ENCODE assay signal across 1 cellular context in genomic region chr10:70672165-70672992, GRCh38.
TF ChIP-seq lines count a peak whose summit lies in the region.

ADAMTS14 (plus strand) TSS chr10:70672506; CDS start chr10:70672803, 297 bp downstream.

TF ChIP-seq in K562, 482 proteins besides CTCF, POLR2A, EP300 and RAD21 (continued from another document and continues in another):
- TF ChIP-seq, protein P1, sequence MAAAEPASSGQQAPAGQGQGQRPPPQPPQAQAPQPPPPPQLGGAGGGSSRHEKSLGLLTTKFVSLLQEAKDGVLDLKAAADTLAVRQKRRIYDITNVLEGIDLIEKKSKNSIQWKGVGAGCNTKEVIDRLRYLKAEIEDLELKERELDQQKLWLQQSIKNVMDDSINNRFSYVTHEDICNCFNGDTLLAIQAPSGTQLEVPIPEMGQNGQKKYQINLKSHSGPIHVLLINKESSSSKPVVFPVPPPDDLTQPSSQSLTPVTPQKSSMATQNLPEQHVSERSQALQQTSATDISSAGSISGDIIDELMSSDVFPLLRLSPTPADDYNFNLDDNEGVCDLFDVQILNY (CRISPR knock-in tag; IDR thresholded peaks at IDR 0.05) = no peak
- TF ChIP-seq HNRNPUL1 (IDR thresholded peaks at IDR 0.05; ENCODE audit: low read length) = no peak
- no peak for TF ChIP-seq MGA (IDR thresholded peaks at IDR 0.05)
- TF ChIP-seq, protein P2, sequence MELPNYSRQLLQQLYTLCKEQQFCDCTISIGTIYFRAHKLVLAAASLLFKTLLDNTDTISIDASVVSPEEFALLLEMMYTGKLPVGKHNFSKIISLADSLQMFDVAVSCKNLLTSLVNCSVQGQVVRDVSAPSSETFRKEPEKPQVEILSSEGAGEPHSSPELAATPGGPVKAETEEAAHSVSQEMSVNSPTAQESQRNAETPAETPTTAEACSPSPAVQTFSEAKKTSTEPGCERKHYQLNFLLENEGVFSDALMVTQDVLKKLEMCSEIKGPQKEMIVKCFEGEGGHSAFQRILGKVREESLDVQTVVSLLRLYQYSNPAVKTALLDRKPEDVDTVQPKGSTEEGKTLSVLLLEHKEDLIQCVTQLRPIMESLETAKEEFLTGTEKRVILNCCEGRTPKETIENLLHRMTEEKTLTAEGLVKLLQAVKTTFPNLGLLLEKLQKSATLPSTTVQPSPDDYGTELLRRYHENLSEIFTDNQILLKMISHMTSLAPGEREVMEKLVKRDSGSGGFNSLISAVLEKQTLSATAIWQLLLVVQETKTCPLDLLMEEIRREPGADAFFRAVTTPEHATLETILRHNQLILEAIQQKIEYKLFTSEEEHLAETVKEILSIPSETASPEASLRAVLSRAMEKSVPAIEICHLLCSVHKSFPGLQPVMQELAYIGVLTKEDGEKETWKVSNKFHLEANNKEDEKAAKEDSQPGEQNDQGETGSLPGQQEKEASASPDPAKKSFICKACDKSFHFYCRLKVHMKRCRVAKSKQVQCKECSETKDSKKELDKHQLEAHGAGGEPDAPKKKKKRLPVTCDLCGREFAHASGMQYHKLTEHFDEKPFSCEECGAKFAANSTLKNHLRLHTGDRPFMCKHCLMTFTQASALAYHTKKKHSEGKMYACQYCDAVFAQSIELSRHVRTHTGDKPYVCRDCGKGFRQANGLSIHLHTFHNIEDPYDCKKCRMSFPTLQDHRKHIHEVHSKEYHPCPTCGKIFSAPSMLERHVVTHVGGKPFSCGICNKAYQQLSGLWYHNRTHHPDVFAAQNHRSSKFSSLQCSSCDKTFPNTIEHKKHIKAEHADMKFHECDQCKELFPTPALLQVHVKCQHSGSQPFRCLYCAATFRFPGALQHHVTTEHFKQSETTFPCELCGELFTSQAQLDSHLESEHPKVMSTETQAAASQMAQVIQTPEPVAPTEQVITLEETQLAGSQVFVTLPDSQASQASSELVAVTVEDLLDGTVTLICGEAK (IDR thresholded peaks at IDR 0.05) = 0 out of 2 replicates have a peak, but pooled peaks have one; percentile 17
- TF ChIP-seq, protein P2 (CRISPR knock-in tag; IDR thresholded peaks at IDR 0.05) = no peak
- TF ChIP-seq, protein P3, sequence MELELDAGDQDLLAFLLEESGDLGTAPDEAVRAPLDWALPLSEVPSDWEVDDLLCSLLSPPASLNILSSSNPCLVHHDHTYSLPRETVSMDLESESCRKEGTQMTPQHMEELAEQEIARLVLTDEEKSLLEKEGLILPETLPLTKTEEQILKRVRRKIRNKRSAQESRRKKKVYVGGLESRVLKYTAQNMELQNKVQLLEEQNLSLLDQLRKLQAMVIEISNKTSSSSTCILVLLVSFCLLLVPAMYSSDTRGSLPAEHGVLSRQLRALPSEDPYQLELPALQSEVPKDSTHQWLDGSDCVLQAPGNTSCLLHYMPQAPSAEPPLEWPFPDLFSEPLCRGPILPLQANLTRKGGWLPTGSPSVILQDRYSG (tag; conservative IDR thresholded peaks at IDR 0.05; ENCODE audit: low read depth) = no peak
- no peak for TF ChIP-seq TSC22D4 (tag; IDR thresholded peaks at IDR 0.05)
- no peak for TF ChIP-seq EP400 (IDR thresholded peaks at IDR 0.05)
- peak; percentile 86; the same call in 1 of the 2 replicates for TF ChIP-seq HNRNPL (IDR thresholded peaks at IDR 0.05; ENCODE audit: low read depth, low read length)
- no peak for TF ChIP-seq ZNF121 (CRISPR knock-in tag; conservative IDR thresholded peaks at IDR 0.05)
- peak; percentile 76 for TF ChIP-seq HMGN3 (IDR thresholded peaks at IDR 0.05; ENCODE audit: borderline replicate concordance, extremely low read depth, insufficient read length, low read depth, low read length)
- peak; percentile 81; the same call in 1 of the 2 replicates for TF ChIP-seq RB1 (IDR thresholded peaks at IDR 0.05; ENCODE audit: low read depth)
- TF ChIP-seq, protein P4, sequence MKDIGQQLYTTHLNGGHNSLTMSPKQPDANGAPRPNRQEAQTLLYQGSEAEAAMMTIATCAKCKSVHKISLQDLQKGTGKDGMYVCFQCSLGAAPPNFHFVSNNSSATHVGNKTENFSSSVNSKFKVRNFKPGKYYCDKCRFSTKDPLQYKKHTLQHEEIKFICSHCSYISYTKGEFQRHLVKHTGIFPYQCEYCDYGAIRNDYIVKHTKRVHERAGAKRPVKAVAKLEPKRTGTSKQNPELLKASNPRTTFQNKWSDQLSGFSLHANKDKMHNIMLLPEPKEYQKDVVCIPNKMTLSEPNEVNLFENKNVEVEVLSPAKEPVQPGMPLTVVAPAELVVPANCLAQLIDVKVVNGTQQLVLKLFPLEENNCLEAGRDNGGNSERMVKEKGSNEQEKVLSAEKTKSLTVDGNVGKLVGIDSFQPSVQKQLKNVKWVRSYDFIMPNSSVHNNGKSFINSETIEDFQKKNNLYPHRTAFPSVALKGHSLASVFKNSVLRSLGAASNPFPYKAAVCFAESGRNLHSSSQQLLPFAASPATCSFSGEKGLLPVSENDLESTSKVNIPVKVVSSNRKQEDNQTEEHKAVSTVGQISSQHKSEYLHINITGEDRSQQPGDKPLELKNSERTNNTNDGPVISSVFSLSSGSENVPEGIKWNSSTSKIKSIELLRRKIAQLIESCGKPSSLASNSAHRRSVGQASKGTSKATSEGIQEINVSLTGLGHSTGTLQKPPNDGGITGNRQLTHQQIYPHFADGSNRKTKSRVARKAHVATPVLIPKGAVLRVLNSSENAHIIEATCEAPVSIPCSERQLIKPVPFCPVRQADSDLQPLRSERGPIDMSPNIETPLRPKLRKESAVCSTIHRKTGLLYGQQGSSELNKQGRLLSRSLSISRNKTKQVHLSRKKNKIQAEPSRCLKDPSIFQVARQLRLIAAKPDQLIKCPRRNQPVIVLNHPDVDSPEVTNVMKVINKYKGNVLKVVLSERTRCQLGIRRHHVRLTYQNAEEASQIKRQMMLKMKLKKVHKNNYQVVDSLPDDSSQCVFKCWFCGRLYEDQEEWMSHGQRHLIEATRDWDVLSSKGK (CRISPR knock-in tag; IDR thresholded peaks at IDR 0.05) = no peak
- TF ChIP-seq, protein P5, sequence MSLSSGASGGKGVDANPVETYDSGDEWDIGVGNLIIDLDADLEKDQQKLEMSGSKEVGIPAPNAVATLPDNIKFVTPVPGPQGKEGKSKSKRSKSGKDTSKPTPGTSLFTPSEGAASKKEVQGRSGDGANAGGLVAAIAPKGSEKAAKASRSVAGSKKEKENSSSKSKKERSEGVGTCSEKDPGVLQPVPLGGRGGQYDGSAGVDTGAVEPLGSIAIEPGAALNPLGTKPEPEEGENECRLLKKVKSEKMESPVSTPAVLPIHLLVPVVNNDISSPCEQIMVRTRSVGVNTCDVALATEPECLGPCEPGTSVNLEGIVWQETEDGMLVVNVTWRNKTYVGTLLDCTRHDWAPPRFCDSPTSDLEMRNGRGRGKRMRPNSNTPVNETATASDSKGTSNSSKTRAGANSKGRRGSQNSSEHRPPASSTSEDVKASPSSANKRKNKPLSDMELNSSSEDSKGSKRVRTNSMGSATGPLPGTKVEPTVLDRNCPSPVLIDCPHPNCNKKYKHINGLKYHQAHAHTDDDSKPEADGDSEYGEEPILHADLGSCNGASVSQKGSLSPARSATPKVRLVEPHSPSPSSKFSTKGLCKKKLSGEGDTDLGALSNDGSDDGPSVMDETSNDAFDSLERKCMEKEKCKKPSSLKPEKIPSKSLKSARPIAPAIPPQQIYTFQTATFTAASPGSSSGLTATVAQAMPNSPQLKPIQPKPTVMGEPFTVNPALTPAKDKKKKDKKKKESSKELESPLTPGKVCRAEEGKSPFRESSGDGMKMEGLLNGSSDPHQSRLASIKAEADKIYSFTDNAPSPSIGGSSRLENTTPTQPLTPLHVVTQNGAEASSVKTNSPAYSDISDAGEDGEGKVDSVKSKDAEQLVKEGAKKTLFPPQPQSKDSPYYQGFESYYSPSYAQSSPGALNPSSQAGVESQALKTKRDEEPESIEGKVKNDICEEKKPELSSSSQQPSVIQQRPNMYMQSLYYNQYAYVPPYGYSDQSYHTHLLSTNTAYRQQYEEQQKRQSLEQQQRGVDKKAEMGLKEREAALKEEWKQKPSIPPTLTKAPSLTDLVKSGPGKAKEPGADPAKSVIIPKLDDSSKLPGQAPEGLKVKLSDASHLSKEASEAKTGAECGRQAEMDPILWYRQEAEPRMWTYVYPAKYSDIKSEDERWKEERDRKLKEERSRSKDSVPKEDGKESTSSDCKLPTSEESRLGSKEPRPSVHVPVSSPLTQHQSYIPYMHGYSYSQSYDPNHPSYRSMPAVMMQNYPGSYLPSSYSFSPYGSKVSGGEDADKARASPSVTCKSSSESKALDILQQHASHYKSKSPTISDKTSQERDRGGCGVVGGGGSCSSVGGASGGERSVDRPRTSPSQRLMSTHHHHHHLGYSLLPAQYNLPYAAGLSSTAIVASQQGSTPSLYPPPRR (CRISPR knock-in tag; IDR thresholded peaks at IDR 0.05; ENCODE audit: borderline replicate concordance) = no peak
